Comparison of ENCODE assay signal across 34 cellular contexts in genomic region chrX:124993735-124994134, GRCh38. TPM values are rescaled to one million over a fixed set of nuclear protein-coding genes. Genes with fewer than 3 reads are reported as not detected.
"Had no signal": no experiment of that assay in that cellular context is flagged by ENCODE, and none has a peak within 500 bp of the region (broad histone marks: within the 10 kb centered on the region; RNA-seq: fewer than 3 reads in every experiment).

No MANE protein-coding gene starts in this region.

- H3K27me3 ChIP-seq: ascending aorta, body of pancreas, brain microvascular endothelial cell had no signal

- H3K27me3 Mint-ChIP-seq: activated B cell treated with CpG ODN at 0.5 μM for 24 hours; activated CD4-positive, alpha-beta T cell treated with anti-CD3 and anti-CD28 coated beads, Interleukin-2, amount 10 ng/mL, durations not matched to agents 7 days and 5 days; activated CD8-positive, alpha-beta T cell treated with anti-CD3 and anti-CD28 coated beads for 36 hours; activated naive CD4-positive, alpha-beta T cell treated with anti-CD3 and anti-CD28 coated beads, Interleukin-2, amount 10 ng/mL, durations not matched to agents 7 days and 5 days; activated naive CD4-positive, alpha-beta T cell treated with anti-CD3 and anti-CD28 coated beads, Interleukin-2, amount 50 U/mL, for 24 hours; activated naive CD8-positive, alpha-beta T cell; activated naive CD8-positive, alpha-beta T cell treated with anti-CD3 and anti-CD28 coated beads, Interleukin-2, amount 10 ng/mL, durations not matched to agents 7 days and 5 days; activated naive CD8-positive, alpha-beta T cell treated with anti-CD3 and anti-CD28 coated beads, Interleukin-2, amount 50 U/mL, for 24 hours had no signal

- H3K4me1 Mint-ChIP-seq: activated B cell treated with CpG ODN at 0.5 μM for 24 hours; activated CD4-positive, alpha-beta T cell treated with anti-CD3 and anti-CD28 coated beads, Interleukin-2, amount 10 ng/mL, durations not matched to agents 7 days and 5 days; activated naive CD4-positive, alpha-beta T cell treated with anti-CD3 and anti-CD28 coated beads, Interleukin-2, amount 10 ng/mL, durations not matched to agents 7 days and 5 days; activated naive CD4-positive, alpha-beta T cell treated with anti-CD3 and anti-CD28 coated beads, Interleukin-2, amount 50 U/mL, for 24 hours; activated naive CD8-positive, alpha-beta T cell treated with anti-CD3 and anti-CD28 coated beads, Interleukin-2, amount 10 ng/mL, durations not matched to agents 7 days and 5 days; activated naive CD8-positive, alpha-beta T cell treated with anti-CD3 and anti-CD28 coated beads, Interleukin-2, amount 50 U/mL, for 24 hours had no signal

- FAIRE-seq: TTC549 had no signal

- H3K4me3 ChIP-seq: ascending aorta, body of pancreas, breast epithelium had no signal

- H3K4me1 ChIP-seq: ascending aorta, body of pancreas, breast epithelium had no signal

- H3K27ac Mint-ChIP-seq: activated B cell treated with CpG ODN at 0.5 μM for 24 hours; activated CD4-positive, alpha-beta memory T cell treated with anti-CD3 and anti-CD28 coated beads for 36 hours; activated CD4-positive, alpha-beta T cell treated with anti-CD3 and anti-CD28 coated beads, Interleukin-2, amount 10 ng/mL, durations not matched to agents 7 days and 5 days; activated CD8-positive, alpha-beta T cell treated with anti-CD3 and anti-CD28 coated beads for 36 hours; activated naive CD4-positive, alpha-beta T cell treated with anti-CD3 and anti-CD28 coated beads, Interleukin-2, amount 10 ng/mL, durations not matched to agents 7 days and 5 days; activated naive CD4-positive, alpha-beta T cell treated with anti-CD3 and anti-CD28 coated beads, Interleukin-2, amount 50 U/mL, for 24 hours; activated naive CD8-positive, alpha-beta T cell; activated naive CD8-positive, alpha-beta T cell treated with anti-CD3 and anti-CD28 coated beads, Interleukin-2, amount 10 ng/mL, durations not matched to agents 7 days and 5 days; activated naive CD8-positive, alpha-beta T cell treated with anti-CD3 and anti-CD28 coated beads, Interleukin-2, amount 50 U/mL, for 24 hours; activated T-helper 1 cell treated with anti-CD3 and anti-CD28 coated beads, Interleukin-12 subunit alpha, Interleukin-12 subunit beta, Interleukin-2, Interleukin-4 antibody, amounts not matched to agents 30 ng/mL and 10 ng/mL and 1 ng/mL, durations not matched to agents 14 hours and 24 hours and 36 hours; activated T-helper 2 cell treated with anti-CD3 and anti-CD28 coated beads, Interferon-gamma antibody, Interleukin-2, Interleukin-4, amounts not matched to agents 10 μg/mL and 5 μg/mL and 100 μg/mL, durations not matched to agents 14 hours and 24 hours and 36 hours; T-helper 1 cell treated with Interleukin-12 subunit alpha and Interleukin-12 subunit beta and Interleukin-4 antibody, amounts not matched to agents 30 μg/mL and 1 μg/mL, for 36 hours; T-helper 2 cell treated with Interferon-gamma antibody and Interleukin-4, amounts not matched to agents 5 μg/mL and 100 μg/mL, for 36 hours had no signal

- DNase-seq: activated B cell treated with CpG ODN at 0.5 μM for 24 hours; activated CD4-positive, alpha-beta memory T cell treated with anti-CD3 and anti-CD28 coated beads for 36 hours; activated CD4-positive, alpha-beta T cell treated with anti-CD3 and anti-CD28 coated beads for 48 hours; activated CD4-positive, alpha-beta T cell treated with anti-CD3 and anti-CD28 coated beads, Interleukin-2, amount 10 ng/mL, durations not matched to agents 7 days and 5 days; activated CD4-positive, CD25-positive, alpha-beta regulatory T cell treated with anti-CD3 and anti-CD28 coated beads, Interleukin-2, amount 50 U/mL, for 72 hours; activated CD8-positive, alpha-beta memory T cell treated with anti-CD3 and anti-CD28 coated beads, Interleukin-2, amount 50 U/mL, for 4 hours; activated CD8-positive, alpha-beta T cell treated with anti-CD3 and anti-CD28 coated beads for 36 hours; activated effector memory CD4-positive, alpha-beta T cell treated with Interleukin-2 at 50 U/mL for 16 hours; activated gamma-delta T cell; activated naive CD4-positive, alpha-beta T cell treated with anti-CD3 and anti-CD28 coated beads, Interleukin-2, amount 10 ng/mL, durations not matched to agents 7 days and 5 days; activated naive CD4-positive, alpha-beta T cell treated with Interleukin-2 at 50 U/mL for 16 hours; activated naive CD8-positive, alpha-beta T cell treated with anti-CD3 and anti-CD28 coated beads, Interleukin-2, amount 10 ng/mL, durations not matched to agents 7 days and 5 days; activated naive CD8-positive, alpha-beta T cell treated with anti-CD3 and anti-CD28 coated beads, Interleukin-2, amount 50 U/mL, for 24 hours; activated T-cell treated with anti-CD3 and anti-CD28 coated beads for 4 hours; activated T-cell treated with anti-CD3 and anti-CD28 coated beads, Interleukin-2, amount 50 U/mL, for 1 hour; activated T-cell treated with anti-CD3 and anti-CD28 coated beads, Interleukin-2, amount 50 U/mL, for 48 hours; amygdala; anterior cingulate cortex; body of pancreas; brain microvascular endothelial cell; central memory CD4-positive, alpha-beta T cell; T-helper 1 cell; T-helper 2 cell; T-helper 9 cell had no signal

- ATAC-seq: activated CD8-positive, alpha-beta T cell treated with anti-CD3 and anti-CD28 coated beads for 36 hours; activated naive CD8-positive, alpha-beta T cell treated with anti-CD3 and anti-CD28 coated beads, Interleukin-2, amount 50 U/mL, for 24 hours; body of pancreas had no signal

- H3K36me3 ChIP-seq: ascending aorta, brain microvascular endothelial cell, breast epithelium had no signal

- H3K9me3 Mint-ChIP-seq: activated B cell treated with CpG ODN at 0.5 μM for 24 hours; activated CD4-positive, alpha-beta memory T cell treated with anti-CD3 and anti-CD28 coated beads for 36 hours; activated CD4-positive, alpha-beta T cell treated with anti-CD3 and anti-CD28 coated beads, Interleukin-2, amount 10 ng/mL, durations not matched to agents 7 days and 5 days; activated CD8-positive, alpha-beta T cell treated with anti-CD3 and anti-CD28 coated beads for 36 hours; activated naive CD4-positive, alpha-beta T cell treated with anti-CD3 and anti-CD28 coated beads, Interleukin-2, amount 10 ng/mL, durations not matched to agents 7 days and 5 days; activated naive CD4-positive, alpha-beta T cell treated with anti-CD3 and anti-CD28 coated beads, Interleukin-2, amount 50 U/mL, for 24 hours; activated naive CD8-positive, alpha-beta T cell treated with anti-CD3 and anti-CD28 coated beads, Interleukin-2, amount 10 ng/mL, durations not matched to agents 7 days and 5 days; activated naive CD8-positive, alpha-beta T cell treated with anti-CD3 and anti-CD28 coated beads, Interleukin-2, amount 50 U/mL, for 24 hours; activated T-helper 1 cell treated with anti-CD3 and anti-CD28 coated beads, Interleukin-12 subunit alpha, Interleukin-12 subunit beta, Interleukin-2, Interleukin-4 antibody, amounts not matched to agents 30 ng/mL and 10 ng/mL and 1 ng/mL, durations not matched to agents 14 hours and 24 hours and 36 hours; activated T-helper 2 cell treated with anti-CD3 and anti-CD28 coated beads, Interferon-gamma antibody, Interleukin-2, Interleukin-4, amounts not matched to agents 10 μg/mL and 5 μg/mL and 100 μg/mL, durations not matched to agents 14 hours and 24 hours and 36 hours; T-helper 1 cell treated with Interleukin-12 subunit alpha and Interleukin-12 subunit beta and Interleukin-4 antibody, amounts not matched to agents 30 μg/mL and 1 μg/mL, for 36 hours; T-helper 2 cell treated with Interferon-gamma antibody and Interleukin-4, amounts not matched to agents 5 μg/mL and 100 μg/mL, for 36 hours had no signal

- H3K36me3 Mint-ChIP-seq: activated CD4-positive, alpha-beta memory T cell treated with anti-CD3 and anti-CD28 coated beads for 36 hours; activated naive CD4-positive, alpha-beta T cell treated with anti-CD3 and anti-CD28 coated beads, Interleukin-2, amount 10 ng/mL, durations not matched to agents 7 days and 5 days; activated naive CD4-positive, alpha-beta T cell treated with anti-CD3 and anti-CD28 coated beads, Interleukin-2, amount 50 U/mL, for 24 hours; activated naive CD8-positive, alpha-beta T cell; activated naive CD8-positive, alpha-beta T cell treated with anti-CD3 and anti-CD28 coated beads, Interleukin-2, amount 10 ng/mL, durations not matched to agents 7 days and 5 days had no signal

- H3K4me3 Mint-ChIP-seq: activated B cell treated with CpG ODN at 0.5 μM for 24 hours; activated CD4-positive, alpha-beta memory T cell treated with anti-CD3 and anti-CD28 coated beads for 36 hours; activated CD4-positive, alpha-beta T cell treated with anti-CD3 and anti-CD28 coated beads, Interleukin-2, amount 10 ng/mL, durations not matched to agents 7 days and 5 days; activated CD8-positive, alpha-beta T cell treated with anti-CD3 and anti-CD28 coated beads for 36 hours; activated naive CD4-positive, alpha-beta T cell treated with anti-CD3 and anti-CD28 coated beads, Interleukin-2, amount 10 ng/mL, durations not matched to agents 7 days and 5 days; activated naive CD4-positive, alpha-beta T cell treated with anti-CD3 and anti-CD28 coated beads, Interleukin-2, amount 50 U/mL, for 24 hours; activated naive CD8-positive, alpha-beta T cell; activated naive CD8-positive, alpha-beta T cell treated with anti-CD3 and anti-CD28 coated beads, Interleukin-2, amount 10 ng/mL, durations not matched to agents 7 days and 5 days; activated naive CD8-positive, alpha-beta T cell treated with anti-CD3 and anti-CD28 coated beads, Interleukin-2, amount 50 U/mL, for 24 hours; activated T-helper 1 cell treated with anti-CD3 and anti-CD28 coated beads, Interleukin-12 subunit alpha, Interleukin-12 subunit beta, Interleukin-2, Interleukin-4 antibody, amounts not matched to agents 30 ng/mL and 10 ng/mL and 1 ng/mL, durations not matched to agents 14 hours and 24 hours and 36 hours; T-helper 1 cell treated with Interleukin-12 subunit alpha and Interleukin-12 subunit beta and Interleukin-4 antibody, amounts not matched to agents 30 μg/mL and 1 μg/mL, for 36 hours; T-helper 2 cell treated with Interferon-gamma antibody and Interleukin-4, amounts not matched to agents 5 μg/mL and 100 μg/mL, for 36 hours had no signal

- H3K27ac ChIP-seq: ascending aorta, body of pancreas, brain microvascular endothelial cell, breast epithelium, VCaP had no signal

RNA-seq across cellular contexts. Expression of gene TENM1, which starts 30.1 kb away (rescaled TPM):
- total RNA-seq: activated B cell treated with CpG ODN at 0.5 μM for 24 hours; activated T-helper 1 cell treated with anti-CD3 and anti-CD28 coated beads, Interleukin-12 subunit alpha, Interleukin-12 subunit beta, Interleukin-2, Interleukin-4 antibody, amounts not matched to agents 30 ng/mL and 10 ng/mL and 1 ng/mL, durations not matched to agents 14 hours and 24 hours and 36 hours; activated T-helper 2 cell treated with anti-CD3 and anti-CD28 coated beads, Interferon-gamma antibody, Interleukin-2, Interleukin-4, amounts not matched to agents 10 μg/mL and 5 μg/mL and 100 μg/mL, durations not matched to agents 14 hours and 24 hours and 36 hours had no signal
